Comparison of ENCODE assay signal across 20 cellular contexts in the genomic region with DNA sequence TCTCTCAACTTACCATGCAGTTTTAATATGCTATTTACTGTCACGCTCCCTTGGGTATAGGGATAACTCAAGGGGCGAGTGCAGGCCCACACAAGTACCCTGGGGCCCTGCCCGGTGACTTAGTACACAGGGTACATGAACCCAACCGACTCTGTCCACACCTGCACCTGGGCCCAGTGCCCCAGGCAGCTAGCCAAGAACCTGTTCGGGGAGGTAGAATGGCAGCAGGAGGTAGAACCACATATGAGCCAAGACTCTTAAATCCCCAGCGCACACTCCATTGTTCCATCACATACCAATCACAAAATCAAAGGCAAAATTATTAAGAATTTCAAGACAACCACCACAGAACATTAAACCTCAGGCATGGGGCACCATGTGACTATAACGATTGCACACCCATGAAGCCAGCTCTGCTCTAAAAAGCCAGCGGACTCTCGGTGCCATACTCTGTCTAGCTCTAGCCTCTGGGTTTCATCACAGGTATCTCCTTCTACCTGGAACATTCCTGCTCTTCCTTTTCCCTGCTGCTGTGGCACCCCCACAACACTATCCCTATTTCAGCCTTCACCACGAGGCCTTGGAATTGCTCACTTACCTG. TPM values are rescaled to one million over a fixed set of nuclear protein-coding genes. Genes with fewer than 3 reads are reported as not detected.
DNase-seq lines count a peak whose midpoint lies in the region; ATAC-seq and TF ChIP-seq lines count a peak whose summit lies in the region.
"Had no signal": no experiment of that assay in that cellular context is flagged by ENCODE, and none has a peak within 500 bp of the region (broad histone marks: within the 10 kb centered on the region; RNA-seq: fewer than 3 reads in every experiment).

No MANE protein-coding gene starts in this region.

- H3K4me3 ChIP-seq in right lobe of liver (no peak overlapping the region), PC-3 (ENCODE audit: low read length) (no peak overlapping the region)
- H3K4me3 ChIP-seq: gastroesophageal sphincter, skin epidermis, vagina had no signal

- no TSS peak for BruUV-seq in PC-3 (replicated peaks; lab: Mats Ljungman, UMichigan)

- H3K4me1 Mint-ChIP-seq in T-helper 17 cell = peaks cover 26% of the 10 kb centered on the region

- no peak overlapping the region for H2AFZ ChIP-seq in PC-3 (ENCODE audit: low read length)

- DNase-seq in DMS79 (lab: John Stamatoyannopoulos, UW) (peak; percentile 87), NCI-H2081 (lab: John Stamatoyannopoulos, UW) (peak; percentile 48 to 81), T-helper 17 cell (no peak), right lobe of liver (peak; percentile 67 to 88 (median 87)), Ammon's horn (ENCODE audit: low spot score) (no peak), dedifferentiated amniotic fluid mesenchymal stem cell (ENCODE audit: extremely low spot score) (no peak), PC-3 (no peak)
- DNase-seq: activated CD4-positive, alpha-beta T cell treated with anti-CD3 and anti-CD28 coated beads, Interleukin-2, amount 10 ng/mL, durations not matched to agents 24 days and 14 days; activated naive CD8-positive, alpha-beta T cell treated with anti-CD3 and anti-CD28 coated beads, Interleukin-2, amount 10 ng/mL, durations not matched to agents 7 days and 5 days; AML-193; central memory CD4-positive, alpha-beta T cell; HCEC 1CT; immature natural killer cell; nucleus accumbens; SHP77 treated with DMSO at 0.1 percent for 48 hours; stimulated activated naive CD4-positive, alpha-beta T cell treated with Interleukin-2 at 50 U/mL for 16 hours had no signal

- H3K27ac Mint-ChIP-seq in T-helper 17 cell = peak overlapping the region; percentile 67
- H3K27ac Mint-ChIP-seq: activated CD4-positive, alpha-beta T cell treated with anti-CD3 and anti-CD28 coated beads, Interleukin-2, amount 10 ng/mL, durations not matched to agents 24 days and 14 days; activated naive CD8-positive, alpha-beta T cell treated with anti-CD3 and anti-CD28 coated beads, Interleukin-2, amount 10 ng/mL, durations not matched to agents 7 days and 5 days; immature natural killer cell had no signal

- H3F3A ChIP-seq in PC-3 (ENCODE audit: low read length, unreplicated experiment) = no peaks in the 10 kb centered on the region

- H3K4me1 ChIP-seq in right lobe of liver = peaks cover 0 to 37% (median 4%) of the 10 kb centered on the region in 4 donors
- H3K4me1 ChIP-seq in PC-3 (ENCODE audit: insufficient read depth, low read length) = no peaks in the 10 kb centered on the region
- H3K4me1 ChIP-seq: gastroesophageal sphincter, vagina had no signal

- H3K36me3 ChIP-seq in right lobe of liver = peaks cover 0 to 24% (median 0%) of the 10 kb centered on the region in 4 donors
- peaks cover 13% of the 10 kb centered on the region for H3K36me3 ChIP-seq in PC-3 (ENCODE audit: low read depth, low read length)
- H3K36me3 ChIP-seq: vagina had no signal

- intact Hi-C loops in right lobe of liver (cut with DNase I) (no loop called here), PC-3 (cut with micrococcal nuclease) (no loop called here)

- CTCF ChIA-PET in PC-3 (lab: Charles Lee) = no interaction called here

- ATAC-seq in T-helper 17 cell (no peak), right lobe of liver (peak; percentile 82 to 91 (median 88)), GM21447 (IDR thresholded peaks at IDR 0.05; ENCODE audit: unreplicated experiment) (no peak), PC-3 (no peak)
- ATAC-seq: gastroesophageal sphincter had no signal

- TF ChIP-seq CTCF in right lobe of liver (IDR thresholded peaks at IDR 0.05) (no peak), PC-3 (conservative IDR thresholded peaks at IDR 0.05; ENCODE audit: low read depth, low read length) (no peak)

- no peak overlapping the region for H3K4me2 ChIP-seq in PC-3 (ENCODE audit: low read length)

- no peak overlapping the region for H3K4me3 Mint-ChIP-seq in T-helper 17 cell
- H3K4me3 Mint-ChIP-seq: activated CD4-positive, alpha-beta T cell treated with anti-CD3 and anti-CD28 coated beads, Interleukin-2, amount 10 ng/mL, durations not matched to agents 24 days and 14 days; activated naive CD8-positive, alpha-beta T cell treated with anti-CD3 and anti-CD28 coated beads, Interleukin-2, amount 10 ng/mL, durations not matched to agents 7 days and 5 days; immature natural killer cell had no signal

- no peaks in the 10 kb centered on the region for H3K27me3 ChIP-seq in right lobe of liver
- no peaks in the 10 kb centered on the region for H3K27me3 ChIP-seq in PC-3 (ENCODE audit: low read length)
- H3K27me3 ChIP-seq: gastroesophageal sphincter, vagina had no signal

- H3K27ac ChIP-seq in right lobe of liver (peak overlapping the region in 2 of 3 donors; percentile 28 to 62), PC-3 (ENCODE audit: low read length) (no peak overlapping the region)
- H3K27ac ChIP-seq: gastroesophageal sphincter, skin epidermis, vagina had no signal

- no peaks in the 10 kb centered on the region for H3K9me3 ChIP-seq in T-helper 17 cell (ENCODE audit: control insufficient read depth, low read length, poor library complexity, severe bottlenecking)
- no peaks in the 10 kb centered on the region for H3K9me3 ChIP-seq in right lobe of liver
- H3K9me3 ChIP-seq in PC-3 (ENCODE audit: low read length) = no peaks in the 10 kb centered on the region
- H3K9me3 ChIP-seq: gastroesophageal sphincter, vagina had no signal

- no peak for TF ChIP-seq POLR2A in right lobe of liver (IDR thresholded peaks at IDR 0.05)

- WGBS in right lobe of liver (ENCODE audit: insufficient coverage, low coverage, low lambda C conversion rate, missing lambda C conversion rate) = 47% methylated on average over 8 of the region's 10 CpGs

- peaks cover 17% of the 10 kb centered on the region for H3K36me3 Mint-ChIP-seq in T-helper 17 cell (ENCODE audit: low read depth)

- H3K9me2 ChIP-seq in PC-3 (replicated peaks; ENCODE audit: low read length) = no peaks in the 10 kb centered on the region

- H4K20me1 ChIP-seq in PC-3 (ENCODE audit: low read length) = no peaks in the 10 kb centered on the region

- H3K9ac ChIP-seq in PC-3 (ENCODE audit: low read length) = no peak overlapping the region

- H3K79me2 ChIP-seq in PC-3 (ENCODE audit: low read length) = no peaks in the 10 kb centered on the region

- POLR2A ChIA-PET in PC-3 (lab: Charles Lee; ENCODE audit: unreplicated experiment) = no interaction called here

- no peaks in the 10 kb centered on the region for H3K27me3 Mint-ChIP-seq in T-helper 17 cell
- H3K27me3 Mint-ChIP-seq: activated CD4-positive, alpha-beta T cell treated with anti-CD3 and anti-CD28 coated beads, Interleukin-2, amount 10 ng/mL, durations not matched to agents 24 days and 14 days; activated naive CD8-positive, alpha-beta T cell treated with anti-CD3 and anti-CD28 coated beads, Interleukin-2, amount 10 ng/mL, durations not matched to agents 7 days and 5 days had no signal

RNA-seq across cellular contexts. Expression of a gene that starts 14.6 kb away (rescaled TPM):
- total RNA-seq in T-helper 17 cell = 10 to 100 TPM; 48.6 to 51.5 TPM
- 10 to 100 TPM; 12.8 to 64.0 (median 22.1) TPM for total RNA-seq in right lobe of liver
- 19.4 and 33.7 TPM in 2 replicates for total RNA-seq in PC-3 (2014; rRNA removed)

Comparison
In these comparisons a context has a peak if more than half of its experiments do, and no peak if none do; other contexts are left out.
1. DNase-seq: peak in DMS79 (single experiment), NCI-H2081 (2 of 2) and right lobe of liver (3 of 3); none in T-helper 17 cell (0 of 3), Ammon's horn (single experiment), dedifferentiated amniotic fluid mesenchymal stem cell (single experiment) and PC-3 (single experiment).
2. ATAC-seq: peak in right lobe of liver (4 of 4); none in T-helper 17 cell (single experiment), GM21447 (single experiment) and PC-3 (single experiment).